16 cellular contexts compared by ENCODE assay signal in the genomic region with DNA sequence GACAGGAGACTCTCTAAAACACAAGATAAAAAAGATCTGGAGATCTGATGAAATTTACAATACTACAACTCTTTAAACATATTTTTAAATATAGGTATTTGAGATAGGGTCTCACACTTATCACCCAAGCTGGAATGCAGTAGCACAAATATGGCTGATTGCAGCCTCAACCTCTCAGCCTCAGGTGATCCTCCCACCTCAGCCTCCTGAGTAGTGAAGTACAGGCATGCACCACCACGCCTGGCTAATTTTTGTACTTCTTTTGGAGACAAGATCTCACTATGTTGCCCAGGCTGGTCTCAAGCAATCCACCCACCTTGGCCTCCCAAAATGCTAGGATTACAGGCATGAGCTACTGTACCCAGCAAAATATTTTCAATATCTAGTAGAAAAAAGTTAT.
DNase-seq lines count a peak whose midpoint lies in the region; ATAC-seq and TF ChIP-seq lines count a peak whose summit lies in the region.
"Had no signal": no experiment of that assay in that cellular context is flagged by ENCODE, and none has a peak within 500 bp of the region (broad histone marks: within the 10 kb centered on the region; RNA-seq: fewer than 3 reads in every experiment).

No MANE protein-coding gene starts in this region.

- in situ Hi-C loops in IMR-90 (cut with MboI; ENCODE audit: low sequenced_read_pairs), result no loop called here

- no peak overlapping the region for H3K4me2 ChIP-seq in IMR-90 (ENCODE audit: low read depth, low read length)

- H3K4me3 ChIP-seq in IMR-90 (ENCODE audit: insufficient read depth, low read depth, low read length), result no peak overlapping the region
- H3K4me3 ChIP-seq in spleen, result peak overlapping the region in 1 of 8 donors; percentile 11

- no peak for TF ChIP-seq RAD21 in IMR-90 (IDR thresholded peaks at IDR 0.05; ENCODE audit: low read length)

- peak overlapping the region; percentile 88 for H3K4ac ChIP-seq in IMR-90 (ENCODE audit: low read depth, low read length)

- H4K20me1 ChIP-seq in IMR-90 (ENCODE audit: insufficient read depth, low read length), result no peaks in the 10 kb centered on the region

- CTCF ChIA-PET in IMR-90 (lab: Yijun Ruan, JAX), result no interaction called here

- H3K14ac ChIP-seq in IMR-90 (replicated peaks; ENCODE audit: low read depth, low read length), result peak overlapping the region; percentile 77

- peaks cover 0 to 4% (median 0%) of the 10 kb centered on the region in 7 donors for H3K9me3 Mint-ChIP-seq in CD14-positive monocyte

- no peak overlapping the region for H2AK9ac ChIP-seq in IMR-90 (replicated peaks; ENCODE audit: low read depth, low read length, poor library complexity)

- H3K56ac ChIP-seq in IMR-90 (ENCODE audit: extremely low read depth, insufficient read depth, low read length), result no peak overlapping the region

- H2AK5ac ChIP-seq in IMR-90 (ENCODE audit: low read depth, low read length), result peak overlapping the region; percentile 91; the same call in 1 of the 2 replicates

- TF ChIP-seq CTCF in CD14-positive monocyte (IDR thresholded peaks at IDR 0.05) (no peak), IMR-90 (conservative IDR thresholded peaks at IDR 0.05; ENCODE audit: low read depth, low read length) (no peak), spleen (IDR thresholded peaks at IDR 0.05 in 8 of 11, conservative IDR thresholded peaks at IDR 0.05 in 3 of 11) (no peak)

- H2BK5ac ChIP-seq in IMR-90 (ENCODE audit: low read depth, low read length, poor library complexity, severe bottlenecking), result peak overlapping the region; percentile 89

- H3K27ac Mint-ChIP-seq in CD14-positive monocyte, result peak overlapping the region; percentile 83 to 98 (median 96)
- H3K27ac Mint-ChIP-seq: B cell; CD4-positive, alpha-beta memory T cell had no signal

- no peak overlapping the region for H2AFZ ChIP-seq in IMR-90 (replicated peaks; ENCODE audit: low read length, poor library complexity)

- 0 out of 2 replicates have a peak overlapping the region, but pooled peaks have one; percentile 54 for H4K5ac ChIP-seq in IMR-90 (ENCODE audit: low read depth, low read length)

- no CpG with 5 or more reads among the region's 1 CpG for WGBS in IMR-90 (ENCODE audit: extremely low coverage in 2 of 2, insufficient read length in 1 of 2), 2 experiments
- 72 to 88% (median 80%) methylated on average over 1 of the region's 1 CpG for WGBS in spleen, 5 donors

- peak overlapping the region; percentile 87 for H4K91ac ChIP-seq in IMR-90 (ENCODE audit: insufficient read depth, low read depth, low read length)

- no peak overlapping the region for H3K23ac ChIP-seq in IMR-90 (ENCODE audit: low read depth, low read length)

- peak overlapping the region; percentile 64; the same call in 1 of the 3 replicates for H2BK15ac ChIP-seq in IMR-90 (ENCODE audit: low read depth, low read length)

- H3K4me3 Mint-ChIP-seq in CD14-positive monocyte, result peak overlapping the region in 1 of 2 donors; percentile 15
- H3K4me3 Mint-ChIP-seq: B cell; CD4-positive, alpha-beta memory T cell had no signal

- H3K4me1 Mint-ChIP-seq in CD14-positive monocyte, result peaks cover 49% of the 10 kb centered on the region

- intact Hi-C loops in CD14-positive monocyte (cut with micrococcal nuclease), result loop anchor here in 1 of 2 donors (5.0 kb wide), 1 partner anchor 165 kb away; no protein-coding TSS in a partner anchor
- intact Hi-C loops in IMR-90 (cut with micrococcal nuclease), result no loop called here
- intact Hi-C loops in spleen (cut with DNase I; ENCODE audit: low total_unique reads), result no loop called here

- BruUV-seq in IMR-90 (replicated peaks; lab: Mats Ljungman, UMichigan), result no TSS peak

- TF ChIP-seq POLR2A in IMR-90 (IDR thresholded peaks at IDR 0.05; ENCODE audit: low read depth, low read length), result no peak
- no peak for TF ChIP-seq POLR2A in spleen (IDR thresholded peaks at IDR 0.05)

- no peak overlapping the region for H3K9ac ChIP-seq in IMR-90 (ENCODE audit: low read depth, low read length)

- no peaks in the 10 kb centered on the region for H3K27me3 ChIP-seq in IMR-90 (ENCODE audit: control insufficient read depth, insufficient read depth, low read length)
- H3K27me3 ChIP-seq in spleen (replicated peaks in 1 of 7), result peaks cover 0 to 9% (median 0%) of the 10 kb centered on the region in 7 donors

- H3K27ac ChIP-seq in IMR-90 (ENCODE audit: insufficient read depth, low read length) (peak overlapping the region; percentile 43; the same call in 1 of the 2 replicates), epithelial cell of prostate (peak overlapping the region; percentile 73), spleen (peak overlapping the region in 6 of 8 donors; percentile 35 to 91 (median 72))

- H3K4me1 ChIP-seq in IMR-90 (ENCODE audit: control insufficient read depth, insufficient read depth, low read length) (peaks cover 3% of the 10 kb centered on the region; the same call in 1 of the 2 replicates), spleen (peaks cover 0 to 23% (median 6%) of the 10 kb centered on the region in 6 donors)

- no peak for ATAC-seq in IMR-90 (ENCODE audit: low read depth)
- no peak for ATAC-seq in GM21423 (IDR thresholded peaks at IDR 0.05; ENCODE audit: unreplicated experiment)
- ATAC-seq: Panc1 had no signal

- POLR2A ChIA-PET in IMR-90 (lab: Charles Lee; ENCODE audit: unreplicated experiment), result no interaction called here

- H2BK20ac ChIP-seq in IMR-90 (ENCODE audit: low read depth, low read length), result peak overlapping the region; percentile 87

- peaks cover 0 to 3% of the 10 kb centered on the region in 2 donors for H3K36me3 Mint-ChIP-seq in CD14-positive monocyte
- H3K36me3 Mint-ChIP-seq: CD4-positive, alpha-beta memory T cell had no signal

- no peaks in the 10 kb centered on the region for H3K36me3 ChIP-seq in IMR-90 (ENCODE audit: control insufficient read depth, insufficient read depth, low read length)
- H3K36me3 ChIP-seq in spleen, result no peaks in the 10 kb centered on the region

- no peaks in the 10 kb centered on the region for H3K27me3 Mint-ChIP-seq in CD14-positive monocyte (ENCODE audit: low read depth in 3 of 3)

- H3K79me1 ChIP-seq in IMR-90 (ENCODE audit: low read depth in 1 of 2, low read length in 2 of 2), result no peaks in the 10 kb centered on the region

- no peaks in the 10 kb centered on the region for H3K9me1 ChIP-seq in IMR-90 (ENCODE audit: insufficient read depth, low read length)

- DNase-seq in CD14-positive monocyte (ENCODE audit: low spot score) (no peak), IMR-90 (no peak), epithelial cell of prostate (ENCODE audit: low read depth, low spot score) (no peak), spleen (no peak), dermis blood vessel endothelial cell (no peak)
- no peak for DNase-seq in activated T-cell treated with anti-CD3 and anti-CD28 coated beads, Interleukin-2, amount 50 U/mL, for 48 hours
- DNase-seq: Calu3; CD4-positive, alpha-beta memory T cell; DMS53; H7; NCI-H1436; NCI-H2081; NCI-H82 had no signal

- peak overlapping the region; percentile 63; the same call in 1 of the 2 replicates for H3K18ac ChIP-seq in IMR-90 (ENCODE audit: low read depth, low read length)

- dilution Hi-C loops in IMR-90 (cut with HindIII; ENCODE audit: low sequenced_read_pairs, unreplicated experiment), result no loop called here

- H4K8ac ChIP-seq in IMR-90 (ENCODE audit: low read depth in 2 of 2, low read length in 2 of 2), result peak overlapping the region; percentile 70

- H2BK120ac ChIP-seq in IMR-90 (ENCODE audit: low read depth, low read length), result peak overlapping the region; percentile 92

- no peaks in the 10 kb centered on the region for H3K9me3 ChIP-seq in IMR-90 (ENCODE audit: control insufficient read depth, insufficient read depth, low read length)
- no peaks in the 10 kb centered on the region for H3K9me3 ChIP-seq in spleen

TF ChIP-seq in IMR-90, 13 proteins besides CTCF, POLR2A, EP300 and RAD21:
- TF ChIP-seq BHLHE40 (IDR thresholded peaks at IDR 0.05; ENCODE audit: low read depth, low read length) (no peak), RCOR1 (IDR thresholded peaks at IDR 0.05; ENCODE audit: insufficient replicate concordance, low read length) (no peak)
